Comparison of ENCODE assay signal across 10 cellular contexts in the genomic region with DNA sequence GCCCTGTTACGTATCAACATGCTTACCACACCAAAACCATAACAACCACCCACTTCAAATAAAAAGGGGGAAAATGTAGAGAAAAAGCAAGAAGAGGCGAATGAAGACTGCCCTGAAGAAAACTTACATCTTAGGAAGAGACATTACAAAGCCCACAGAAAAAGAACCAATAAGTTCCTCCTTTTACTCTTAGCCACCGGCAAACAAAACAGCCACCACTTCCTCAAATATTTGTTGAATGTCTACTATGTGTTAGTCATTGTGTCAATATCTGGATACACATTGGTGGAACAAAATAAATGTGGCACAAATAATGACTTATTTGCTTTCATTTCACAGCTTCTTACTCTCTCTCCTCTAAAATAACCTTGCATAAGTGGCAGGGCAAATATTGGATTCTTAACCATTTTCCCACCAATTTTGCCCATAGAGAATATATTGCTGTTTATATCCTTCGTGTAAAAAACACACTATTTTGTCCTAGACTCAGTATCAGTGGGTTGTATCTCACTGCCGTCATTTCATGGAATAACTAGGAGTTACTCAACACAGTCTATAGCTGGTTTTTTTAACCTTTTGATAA.
DNase-seq lines count a peak whose midpoint lies in the region; ATAC-seq and TF ChIP-seq lines count a peak whose summit lies in the region.
"Had no signal": no experiment of that assay in that cellular context is flagged by ENCODE, and none has a peak within 500 bp of the region (broad histone marks: within the 10 kb centered on the region; RNA-seq: fewer than 3 reads in every experiment).

No MANE protein-coding gene starts in this region.

- H3K4me1 ChIP-seq in heart right ventricle, result peaks cover 0 to 63% (median 22%) of the 10 kb centered on the region in 9 donors
- H3K4me1 ChIP-seq in ovary (ENCODE audit: insufficient read depth), result peaks cover 2% of the 10 kb centered on the region

- 67 to 77% methylated on average over 5 of the region's 5 CpGs for WGBS in heart right ventricle, 2 donors
- 80 to 85% (median 83%) methylated on average over 5 of the region's 5 CpGs for WGBS in ovary, 3 donors

- H3K9me3 ChIP-seq in heart right ventricle (no peaks in the 10 kb centered on the region), ovary (no peaks in the 10 kb centered on the region)

- H3K4me3 Mint-ChIP-seq in activated CD8-positive, alpha-beta T cell treated with anti-CD3 and anti-CD28 coated beads, Interleukin-2, amount 10 ng/mL, durations not matched to agents 7 days and 5 days, result no peak overlapping the region

- H3K36me3 ChIP-seq in heart right ventricle (peaks cover 0 to 14% (median 0%) of the 10 kb centered on the region in 9 donors), ovary (no peaks in the 10 kb centered on the region)

- no peak for TF ChIP-seq POLR2A in ovary (IDR thresholded peaks at IDR 0.05)

- H3K27me3 Mint-ChIP-seq in activated CD8-positive, alpha-beta T cell treated with anti-CD3 and anti-CD28 coated beads, Interleukin-2, amount 10 ng/mL, durations not matched to agents 7 days and 5 days (ENCODE audit: low read depth), result peaks cover 3% of the 10 kb centered on the region

- H3K27ac Mint-ChIP-seq in activated CD8-positive, alpha-beta T cell treated with anti-CD3 and anti-CD28 coated beads, Interleukin-2, amount 10 ng/mL, durations not matched to agents 7 days and 5 days, result no peak overlapping the region

- DNase-seq in heart right ventricle, result no peak
- DNase-seq in left cardiac atrium, result no peak
- DNase-seq in SIG-M5 (lab: John Stamatoyannopoulos, UW), result peak; percentile 66
- peak; percentile 74 for DNase-seq in glomerular endothelial cell (ENCODE audit: extremely low read depth, low read depth, low spot score)
- DNase-seq in ovary, result no peak
- no peak for DNase-seq in activated CD8-positive, alpha-beta T cell treated with anti-CD3 and anti-CD28 coated beads, Interleukin-2, amount 10 ng/mL, durations not matched to agents 7 days and 5 days

- POLR2A ChIA-PET in activated CD8-positive, alpha-beta T cell treated with anti-CD3 and anti-CD28 coated beads, Interleukin-2, amount 10 ng/mL, durations not matched to agents 7 days and 5 days (lab: Charles Lee), result no interaction called here

- no peaks in the 10 kb centered on the region for H3K9me3 Mint-ChIP-seq in activated CD8-positive, alpha-beta T cell treated with anti-CD3 and anti-CD28 coated beads, Interleukin-2, amount 10 ng/mL, durations not matched to agents 7 days and 5 days (ENCODE audit: insufficient read depth)

- H3K27ac ChIP-seq in heart right ventricle (peak overlapping the region; percentile 23 to 81 (median 62)), ovary (no peak overlapping the region)
- H3K27ac ChIP-seq: C4-2B, parathyroid adenoma had no signal

- no peaks in the 10 kb centered on the region for H3K36me3 Mint-ChIP-seq in activated CD8-positive, alpha-beta T cell treated with anti-CD3 and anti-CD28 coated beads, Interleukin-2, amount 10 ng/mL, durations not matched to agents 7 days and 5 days (ENCODE audit: low read depth)

- H3K4me3 ChIP-seq in heart right ventricle (no peak overlapping the region), ovary (no peak overlapping the region)

- TF ChIP-seq EP300 in ovary (IDR thresholded peaks at IDR 0.05), result no peak

- intact Hi-C loops in heart right ventricle (cut with DNase I) (loop anchor here in 1 of 10 donors (5.0 kb wide), 1 partner anchor 46 kb away; no protein-coding TSS in a partner anchor), left cardiac atrium (cut with DNase I) (no loop called here), ovary (cut with DNase I) (no loop called here)

- no peaks in the 10 kb centered on the region for H3K27me3 ChIP-seq in heart right ventricle
- H3K27me3 ChIP-seq in ovary, result no peaks in the 10 kb centered on the region

- no peak for ATAC-seq in heart right ventricle
- ATAC-seq in left cardiac atrium, result no peak
- ATAC-seq in GM21723 (IDR thresholded peaks at IDR 0.05; ENCODE audit: unreplicated experiment), result no peak
- ATAC-seq in GM18519 (IDR thresholded peaks at IDR 0.05; ENCODE audit: low FRiP score, unreplicated experiment), result no peak
- ATAC-seq in activated CD8-positive, alpha-beta T cell treated with anti-CD3 and anti-CD28 coated beads, Interleukin-2, amount 10 ng/mL, durations not matched to agents 7 days and 5 days, result no peak

- H3K4me1 Mint-ChIP-seq in activated CD8-positive, alpha-beta T cell treated with anti-CD3 and anti-CD28 coated beads, Interleukin-2, amount 10 ng/mL, durations not matched to agents 7 days and 5 days (ENCODE audit: low read depth), result no peaks in the 10 kb centered on the region

- TF ChIP-seq CTCF in heart right ventricle (IDR thresholded peaks at IDR 0.05) (no peak), ovary (IDR thresholded peaks at IDR 0.05) (no peak)

- CTCF ChIA-PET in activated CD8-positive, alpha-beta T cell treated with anti-CD3 and anti-CD28 coated beads, Interleukin-2, amount 10 ng/mL, durations not matched to agents 7 days and 5 days (lab: Charles Lee), result no interaction called here

Comparison
In these comparisons a context has a peak if more than half of its experiments do, and no peak if none do; other contexts are left out.
1. DNase-seq: peak in SIG-M5 (single experiment) and glomerular endothelial cell (single experiment); none in heart right ventricle (0 of 2), left cardiac atrium (single experiment), ovary (0 of 5) and activated CD8-positive, alpha-beta T cell treated with anti-CD3 and anti-CD28 coated beads, Interleukin-2, amount 10 ng/mL, durations not matched to agents 7 days and 5 days (single experiment).
2. H3K27ac ChIP-seq: peak in heart right ventricle (10 of 10); none in ovary (0 of 2).